8 cellular contexts compared by ENCODE assay signal in the genomic region with DNA sequence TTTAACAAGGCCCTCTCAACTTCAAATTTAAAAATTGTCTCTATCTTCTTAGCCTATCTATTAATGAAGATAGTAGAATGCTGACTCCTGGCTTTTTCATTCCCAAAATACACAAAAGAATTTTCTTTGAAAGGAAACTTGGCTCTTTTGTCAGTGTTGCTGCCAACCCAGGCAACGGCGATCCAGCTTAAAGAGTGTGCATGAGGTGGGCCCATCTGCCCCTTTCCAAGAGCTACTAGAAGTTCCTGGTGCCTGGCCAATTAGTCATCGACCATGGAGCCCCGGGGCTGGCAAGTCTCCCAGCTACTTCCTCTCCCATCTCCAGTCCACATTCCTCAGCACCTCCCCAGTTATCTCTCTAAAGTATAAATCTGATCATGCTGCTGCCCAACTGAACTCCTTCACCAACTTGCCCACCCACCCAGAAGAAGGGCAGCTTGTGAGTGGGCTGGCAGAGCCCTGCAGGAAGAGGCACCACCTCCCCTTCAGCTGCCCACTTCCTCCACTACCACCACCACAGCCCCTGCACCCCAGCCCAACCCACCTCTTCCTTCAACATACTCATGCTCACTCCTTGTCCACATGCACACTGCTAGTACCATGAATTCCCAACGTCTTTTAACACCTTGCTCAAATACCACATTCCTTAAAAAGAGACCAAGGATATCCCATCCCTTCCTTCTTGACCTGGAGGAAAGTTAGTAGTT.
DNase-seq lines count a peak whose midpoint lies in the region; ATAC-seq and TF ChIP-seq lines count a peak whose summit lies in the region.

No MANE protein-coding gene starts in this region.

- WGBS in trophoblast cell (ENCODE audit: extremely low coverage, insufficient coverage, insufficient read length): no CpG with 5 or more reads among the region's 5 CpGs

- H3K4me3 ChIP-seq in PC-9 (no peak overlapping the region), epithelial cell of proximal tubule (ENCODE audit: low read depth, low read length) (no peak overlapping the region), trophoblast cell (ENCODE audit: low read depth, low read length) (no peak overlapping the region)

- H3K79me1 ChIP-seq in trophoblast cell (ENCODE audit: low read length): no peaks in the 10 kb centered on the region

- peak overlapping the region; percentile 93 for H3K27ac ChIP-seq in PC-9
- H3K27ac ChIP-seq in trophoblast cell (ENCODE audit: low read depth, low read length): no peak overlapping the region

- H3K36me3 ChIP-seq in PC-9 (ENCODE audit: low read depth) (0 out of 2 replicates have a peak, but pooled peaks cover 7% of the 10 kb centered on the region), trophoblast cell (ENCODE audit: control insufficient read depth in 1 of 2, insufficient read depth in 2 of 2, low read length in 2 of 2) (no peaks in the 10 kb centered on the region)

- no peak overlapping the region for H3K9ac ChIP-seq in trophoblast cell (ENCODE audit: low read length)

- H3K4me2 ChIP-seq in PC-9 (peak overlapping the region; percentile 41), trophoblast cell (ENCODE audit: low read length) (no peak overlapping the region)

- POLR2A ChIA-PET in PC-9 (lab: Charles Lee; ENCODE audit: unreplicated experiment): interaction anchor here (0.7 to 0.8 kb wide), 2 partner anchors 48 to 843 kb away, joined by 4 to 12 read pairs; no protein-coding TSS in a partner anchor

- no peak overlapping the region for H4K8ac ChIP-seq in trophoblast cell (ENCODE audit: low read depth, low read length)

- intact Hi-C loops in PC-9 (cut with micrococcal nuclease; ENCODE audit: unreplicated experiment): loop anchor here (1.0 to 2.0 kb wide), 3 partner anchors 37 to 215 kb away; no protein-coding TSS in a partner anchor

- H3K18ac ChIP-seq in trophoblast cell (ENCODE audit: low read length): no peak overlapping the region

- no peaks in the 10 kb centered on the region for H3K9me2 ChIP-seq in PC-9 (ENCODE audit: insufficient read depth)

- ATAC-seq in GM18861 (IDR thresholded peaks at IDR 0.05; ENCODE audit: unreplicated experiment): no peak

- no peak overlapping the region for H2BK120ac ChIP-seq in trophoblast cell (ENCODE audit: insufficient read depth, low read length, poor library complexity)

- no peak overlapping the region for H2BK5ac ChIP-seq in trophoblast cell (ENCODE audit: low read depth, low read length, poor library complexity)

- no TSS peak for BruUV-seq in PC-9 (replicated peaks; lab: Mats Ljungman, UMichigan)

- H3K4ac ChIP-seq in trophoblast cell (ENCODE audit: low read depth, low read length): no peak overlapping the region

- H2AK5ac ChIP-seq in trophoblast cell (ENCODE audit: low read length): no peak overlapping the region

- H4K91ac ChIP-seq in trophoblast cell (ENCODE audit: low read depth, low read length): no peak overlapping the region

- H4K20me1 ChIP-seq in PC-9 (ENCODE audit: insufficient read depth): no peaks in the 10 kb centered on the region

- TF ChIP-seq CTCF in PC-9 (conservative IDR thresholded peaks at IDR 0.05): no peak
- TF ChIP-seq CTCF in epithelial cell of proximal tubule (conservative IDR thresholded peaks at IDR 0.05; ENCODE audit: low read depth, low read length): no peak

- H3K14ac ChIP-seq in trophoblast cell (ENCODE audit: low read length): no peak overlapping the region

- no peak overlapping the region for H2BK12ac ChIP-seq in trophoblast cell (ENCODE audit: low read length)

- H3K4me1 ChIP-seq in PC-9 (replicated peaks; ENCODE audit: insufficient read depth) (peaks cover 83% of the 10 kb centered on the region), trophoblast cell (ENCODE audit: control insufficient read depth in 1 of 2, insufficient read depth in 2 of 2, low read length in 2 of 2) (peaks cover 0 to 5% of the 10 kb centered on the region in 2 experiments)

- CTCF ChIA-PET in PC-9 (lab: Charles Lee): no interaction called here

- peaks cover 27% of the 10 kb centered on the region for H3F3A ChIP-seq in PC-9 (ENCODE audit: insufficient read depth, low read depth)

- H4K12ac ChIP-seq in trophoblast cell (ENCODE audit: low read depth, low read length): no peak overlapping the region

- H3K79me2 ChIP-seq in PC-9 (ENCODE audit: low read depth) (peaks cover 6% of the 10 kb centered on the region), trophoblast cell (ENCODE audit: control insufficient read depth, insufficient read depth, low read length, poor library complexity) (no peaks in the 10 kb centered on the region)

- H3K9me3 ChIP-seq in PC-9 (ENCODE audit: insufficient read depth, low read depth) (no peaks in the 10 kb centered on the region), trophoblast cell (ENCODE audit: insufficient read depth, low read depth, low read length) (no peaks in the 10 kb centered on the region)

- H2AFZ ChIP-seq in PC-9 (no peak overlapping the region), trophoblast cell (ENCODE audit: insufficient read depth, low read length, poor library complexity) (no peak overlapping the region)

- H3K27me3 ChIP-seq in PC-9 (ENCODE audit: insufficient read depth, low read depth) (no peaks in the 10 kb centered on the region), trophoblast cell (ENCODE audit: insufficient read depth, low read length) (no peaks in the 10 kb centered on the region)

- peak; percentile 93 for DNase-seq in EL
- peak; percentile 87 to 88 for DNase-seq in PC-9
- peak; percentile 37 for DNase-seq in epithelial cell of proximal tubule (ENCODE audit: low read depth)
- peak; percentile 20 to 38 for DNase-seq in trophoblast cell
- DNase-seq in inferior parietal cortex (ENCODE audit: extremely low spot score): no peak
- no peak for DNase-seq in NOMO-1 treated with dmso at 0.1 percent for 144 hours (lab: John Stamatoyannopoulos, UW; ENCODE audit: unreplicated experiment)
- DNase-seq in activated CD4-positive, alpha-beta T cell treated with anti-CD3 and anti-CD28 coated beads, Interleukin-2, amount 50 U/mL, for 48 hours: no peak

- H3K23ac ChIP-seq in trophoblast cell (ENCODE audit: low read length): no peak overlapping the region

Comparison
In these comparisons a context has a peak if more than half of its experiments do, and no peak if none do; other contexts are left out.
1. DNase-seq: peak in EL (single experiment), PC-9 (2 of 2), epithelial cell of proximal tubule (single experiment) and trophoblast cell (2 of 2); none in inferior parietal cortex (single experiment), NOMO-1 treated with dmso at 0.1 percent for 144 hours (single experiment) and activated CD4-positive, alpha-beta T cell treated with anti-CD3 and anti-CD28 coated beads, Interleukin-2, amount 50 U/mL, for 48 hours (0 of 2).